8 cellular contexts compared by ENCODE assay signal in the genomic region with DNA sequence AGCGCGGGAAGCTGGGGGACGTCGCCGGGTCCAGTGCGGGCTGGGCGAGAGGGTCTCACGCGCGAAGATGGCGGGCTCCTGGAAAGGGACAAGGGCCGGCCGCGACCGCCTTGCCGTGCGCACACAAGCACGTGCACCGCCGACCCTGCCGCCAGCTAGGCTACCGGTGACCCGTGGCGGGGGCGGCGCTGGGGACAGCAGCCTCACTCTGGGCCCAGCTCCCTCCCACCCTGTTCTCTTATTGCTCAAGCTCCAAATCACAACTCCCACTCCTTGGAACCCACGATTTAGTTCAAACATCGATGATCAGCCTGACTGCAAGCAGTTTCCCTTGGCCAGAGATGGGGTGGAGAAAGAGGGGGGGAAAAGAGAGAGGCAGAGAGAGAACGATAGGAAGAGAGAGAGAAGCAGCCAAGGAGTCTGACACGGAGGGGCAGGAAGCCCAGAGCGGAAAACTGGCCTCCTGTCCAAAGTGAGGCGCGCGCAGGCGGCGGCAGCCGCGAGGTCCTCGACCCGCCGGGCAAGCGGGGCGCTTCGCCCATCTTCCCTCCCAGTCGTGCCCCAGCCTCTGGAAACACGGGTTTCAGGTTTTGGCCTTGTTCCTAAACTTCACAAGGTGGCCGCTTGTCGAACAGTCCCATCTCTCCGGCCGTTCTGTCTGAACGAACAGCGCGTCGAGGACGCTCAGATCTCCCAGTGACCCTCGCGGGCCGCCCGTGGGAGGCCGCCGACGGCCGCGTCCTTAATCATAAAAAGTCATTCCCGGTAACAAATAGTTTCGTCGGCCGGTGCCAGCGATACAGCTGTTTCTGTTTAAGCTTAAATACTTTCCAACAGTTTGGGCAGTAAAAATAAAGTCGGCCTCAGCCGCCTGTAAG. TPM values are rescaled to one million over a fixed set of nuclear protein-coding genes. Genes with fewer than 3 reads are reported as not detected.
DNase-seq lines count a peak whose midpoint lies in the region; ATAC-seq, FAIRE-seq and TF ChIP-seq lines count a peak whose summit lies in the region.

No MANE protein-coding gene starts in this region.

- H3K9me3 ChIP-seq in iPS DF 6.9 (ENCODE audit: control insufficient read depth, insufficient read depth, low read length) (no peaks in the 10 kb centered on the region), suprapubic skin (no peaks in the 10 kb centered on the region)

- in situ Hi-C loops in brain microvascular endothelial cell (cut with HindIII; ENCODE audit: low pct_ligation_motif_present, low sequenced_read_pairs): loop anchor here (25.0 kb wide), 1 partner anchor 189 kb away; no protein-coding TSS in a partner anchor

- H3K4me3 Mint-ChIP-seq in T-helper 2 cell treated with Interferon-gamma antibody and Interleukin-4, amounts not matched to agents 5 μg/mL and 100 μg/mL, for 36 hours: peak overlapping the region; percentile 62
- H3K4me3 Mint-ChIP-seq in activated CD4-positive, alpha-beta memory T cell treated with anti-CD3 and anti-CD28 coated beads for 36 hours: peak overlapping the region; percentile 13

- no peak for TF ChIP-seq POLR2A in suprapubic skin (IDR thresholded peaks at IDR 0.05)

- H3K27me3 ChIP-seq in iPS DF 6.9 (ENCODE audit: control insufficient read depth, insufficient read depth, low read length): peaks cover 76% of the 10 kb centered on the region
- H3K27me3 ChIP-seq in suprapubic skin: peaks cover 61% of the 10 kb centered on the region
- H3K27me3 ChIP-seq in brain microvascular endothelial cell (replicated peaks): peaks cover 55% of the 10 kb centered on the region

- peaks cover 48% of the 10 kb centered on the region for H3K27me3 Mint-ChIP-seq in T-helper 2 cell treated with Interferon-gamma antibody and Interleukin-4, amounts not matched to agents 5 μg/mL and 100 μg/mL, for 36 hours (ENCODE audit: low read depth)
- peaks cover 38% of the 10 kb centered on the region for H3K27me3 Mint-ChIP-seq in activated CD4-positive, alpha-beta memory T cell treated with anti-CD3 and anti-CD28 coated beads for 36 hours

- intact Hi-C loops in activated CD4-positive, alpha-beta memory T cell treated with anti-CD3 and anti-CD28 coated beads for 36 hours (cut with micrococcal nuclease): loop anchor here (5.0 kb wide), 1 partner anchor 51 kb away; no protein-coding TSS in a partner anchor

- no peak for FAIRE-seq in RCC 7860 (lab: Jason Lieb, UNC)

- peaks cover 13% of the 10 kb centered on the region for H3K36me3 Mint-ChIP-seq in T-helper 2 cell treated with Interferon-gamma antibody and Interleukin-4, amounts not matched to agents 5 μg/mL and 100 μg/mL, for 36 hours (ENCODE audit: low read depth)
- H3K36me3 Mint-ChIP-seq in activated CD4-positive, alpha-beta memory T cell treated with anti-CD3 and anti-CD28 coated beads for 36 hours: no peaks in the 10 kb centered on the region

- peaks cover 14% of the 10 kb centered on the region for H3K4me1 Mint-ChIP-seq in T-helper 2 cell treated with Interferon-gamma antibody and Interleukin-4, amounts not matched to agents 5 μg/mL and 100 μg/mL, for 36 hours (ENCODE audit: low read depth)
- peaks cover 29% of the 10 kb centered on the region for H3K4me1 Mint-ChIP-seq in activated CD4-positive, alpha-beta memory T cell treated with anti-CD3 and anti-CD28 coated beads for 36 hours (ENCODE audit: low read depth)

- no peak for DNase-seq in T-helper 2 cell treated with Interferon-gamma antibody and Interleukin-4, amounts not matched to agents 5 μg/mL and 100 μg/mL, for 36 hours (ENCODE audit: low spot score)
- DNase-seq in T-helper 2 cell (no peak), iPS DF 6.9 (ENCODE audit: low read depth, low spot score) (no peak), suprapubic skin (ENCODE audit: low spot score in 2 of 2) (no peak), brain microvascular endothelial cell (no peak), RCC 7860 (ENCODE audit: low spot score) (no peak)
- peak; percentile 17 for DNase-seq in activated CD4-positive, alpha-beta memory T cell treated with anti-CD3 and anti-CD28 coated beads for 36 hours

- no peaks in the 10 kb centered on the region for H3K9me3 Mint-ChIP-seq in T-helper 2 cell treated with Interferon-gamma antibody and Interleukin-4, amounts not matched to agents 5 μg/mL and 100 μg/mL, for 36 hours
- no peaks in the 10 kb centered on the region for H3K9me3 Mint-ChIP-seq in activated CD4-positive, alpha-beta memory T cell treated with anti-CD3 and anti-CD28 coated beads for 36 hours

- peak overlapping the region; percentile 78 for H3K27ac Mint-ChIP-seq in T-helper 2 cell treated with Interferon-gamma antibody and Interleukin-4, amounts not matched to agents 5 μg/mL and 100 μg/mL, for 36 hours
- H3K27ac Mint-ChIP-seq in activated CD4-positive, alpha-beta memory T cell treated with anti-CD3 and anti-CD28 coated beads for 36 hours: no peak overlapping the region

- no peak for ATAC-seq in HG03378 (IDR thresholded peaks at IDR 0.05; ENCODE audit: unreplicated experiment)

- H3K4me1 ChIP-seq in iPS DF 6.9 (ENCODE audit: control insufficient read depth, insufficient read depth, low read length) (peaks cover 10% of the 10 kb centered on the region), suprapubic skin (peaks cover 67% of the 10 kb centered on the region)

- H3K36me3 ChIP-seq in iPS DF 6.9 (ENCODE audit: control insufficient read depth, insufficient read depth, low read length) (no peaks in the 10 kb centered on the region), suprapubic skin (peaks cover 6% of the 10 kb centered on the region), brain microvascular endothelial cell (replicated peaks) (peaks cover 2% of the 10 kb centered on the region)

- peak overlapping the region; percentile 21; the same call in 1 of the 2 replicates for H3K4me3 ChIP-seq in iPS DF 6.9 (ENCODE audit: low read length)
- peak overlapping the region; percentile 78 for H3K4me3 ChIP-seq in suprapubic skin
- H3K4me3 ChIP-seq in brain microvascular endothelial cell (ENCODE audit: low read depth, low read length): no peak overlapping the region

- CTCF ChIA-PET in activated CD4-positive, alpha-beta memory T cell treated with anti-CD3 and anti-CD28 coated beads for 36 hours (lab: Charles Lee): interaction anchor here (2.0 to 2.4 kb wide), 2 partner anchors 9 to 41 kb away, joined by 4 to 13 read pairs; a partner anchor contains a TSS

- no CpG with 5 or more reads among the region's 71 CpGs for WGBS in iPS DF 6.9 (ENCODE audit: insufficient coverage, insufficient read length)
- WGBS in suprapubic skin: 2% methylated on average over 57 of the region's 71 CpGs

- TF ChIP-seq CTCF in suprapubic skin (IDR thresholded peaks at IDR 0.05) (no peak), brain microvascular endothelial cell (IDR thresholded peaks at IDR 0.05; ENCODE audit: low read depth, low read length, missing control alignments) (no peak)

- no peak overlapping the region for H3K27ac ChIP-seq in iPS DF 6.9 (ENCODE audit: low read length)
- no peak overlapping the region for H3K27ac ChIP-seq in suprapubic skin
- no peak overlapping the region for H3K27ac ChIP-seq in brain microvascular endothelial cell

- no peak for TF ChIP-seq EP300 in suprapubic skin (IDR thresholded peaks at IDR 0.05)

- POLR2A ChIA-PET in activated CD4-positive, alpha-beta memory T cell treated with anti-CD3 and anti-CD28 coated beads for 36 hours (lab: Charles Lee): interaction anchor here (0.9 to 3.8 kb wide), 3 partner anchors 10 to 41 kb away, joined by 4 to 23 read pairs (median 6); a partner anchor contains a TSS

RNA-seq across cellular contexts. Expression of a gene that starts 1.7 kb away (rescaled TPM):
- total RNA-seq in activated CD4-positive, alpha-beta memory T cell treated with anti-CD3 and anti-CD28 coated beads for 36 hours: 1 to 10 TPM; 4.5 to 4.6 TPM
- total RNA-seq in suprapubic skin: 1 to 10 TPM; 2.3 to 6.4 (median 3.1) TPM

RNA-seq across cellular contexts. Expression of a gene that starts 20.6 kb away (rescaled TPM):
- total RNA-seq in activated CD4-positive, alpha-beta memory T cell treated with anti-CD3 and anti-CD28 coated beads for 36 hours: 1 to 10 TPM; 2.5 to 3.1 TPM
- total RNA-seq in suprapubic skin: 1 to 10 TPM; 2.2 to 7.0 (median 5.2) TPM

RNA-seq across cellular contexts. Expression of a gene that starts 40.7 kb away (rescaled TPM):
- 10 to 100 TPM; 14.0 to 14.2 TPM for total RNA-seq in activated CD4-positive, alpha-beta memory T cell treated with anti-CD3 and anti-CD28 coated beads for 36 hours
- total RNA-seq in suprapubic skin: 10 to 100 TPM; 33.0 to 47.7 (median 38.0) TPM
